Comparison of ENCODE assay signal across 1 cellular context in genomic region chr11:30322826-30323710, GRCh38.
A peak's percentile ranks its signal among the peaks of the same experiment; 100 is the strongest.
TF ChIP-seq lines count a peak whose summit lies in the region.

Gene ARL14EP, plus strand, starts transcription at chr11:30323104. Its CDS starts 7,845 bp downstream, at chr11:30330949.

TF ChIP-seq in HepG2, 621 proteins besides CTCF, POLR2A, EP300 and RAD21 (continued from another document and continues in another):
- TF ChIP-seq HNF1A (IDR thresholded peaks at IDR 0.05; ENCODE audit: low read depth) = no peak; the same call in 1 of the 2 replicates
- TF ChIP-seq HNF1A (CRISPR knock-in tag; IDR thresholded peaks at IDR 0.05; ENCODE audit: borderline replicate concordance) = peak; percentile 76
- TF ChIP-seq ZNF782 (CRISPR knock-in tag; IDR thresholded peaks at IDR 0.05; ENCODE audit: borderline replicate concordance) = peak; percentile 50; the same call in 1 of the 2 replicates
- 0 out of 2 replicates have a peak, but pooled peaks have one; percentile 26 for TF ChIP-seq HES4 (CRISPR knock-in tag; IDR thresholded peaks at IDR 0.05; ENCODE audit: borderline replicate concordance)
- TF ChIP-seq SRY (CRISPR knock-in tag; IDR thresholded peaks at IDR 0.05) = peak; percentile 76
- 0 out of 2 replicates have a peak, but pooled peaks have one; percentile 69 for TF ChIP-seq PCBP1 (IDR thresholded peaks at IDR 0.05; ENCODE audit: borderline replicate concordance, low read depth, low read length)
- TF ChIP-seq TEAD2 (CRISPR knock-in tag; IDR thresholded peaks at IDR 0.05) = no peak
- no peak; the same call in 1 of the 2 replicates for TF ChIP-seq ZSCAN5A (CRISPR knock-in tag; IDR thresholded peaks at IDR 0.05; ENCODE audit: borderline replicate concordance)
- peak; percentile 21 for TF ChIP-seq ZNF12 (CRISPR knock-in tag; IDR thresholded peaks at IDR 0.05)
- TF ChIP-seq, protein P1, sequence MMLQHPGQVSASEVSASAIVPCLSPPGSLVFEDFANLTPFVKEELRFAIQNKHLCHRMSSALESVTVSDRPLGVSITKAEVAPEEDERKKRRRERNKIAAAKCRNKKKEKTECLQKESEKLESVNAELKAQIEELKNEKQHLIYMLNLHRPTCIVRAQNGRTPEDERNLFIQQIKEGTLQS (CRISPR knock-in tag; IDR thresholded peaks at IDR 0.05) = no peak; the same call in none of the 2 replicates
- TF ChIP-seq REPIN1 (CRISPR knock-in tag; IDR thresholded peaks at IDR 0.05; ENCODE audit: borderline replicate concordance, low read depth) = peak; percentile 83; the same call in 1 of the 2 replicates
- 0 out of 2 replicates have a peak, but pooled peaks have one; percentile 39 for TF ChIP-seq FOSL1 (CRISPR knock-in tag; IDR thresholded peaks at IDR 0.05; ENCODE audit: borderline replicate concordance)
- peak; percentile 88; the same call in 1 of the 2 replicates for TF ChIP-seq ZBTB3 (CRISPR knock-in tag; IDR thresholded peaks at IDR 0.05; ENCODE audit: borderline replicate concordance, low read depth)
- peak; percentile 44; the same call in 1 of the 2 replicates for TF ChIP-seq SMYD3 (CRISPR knock-in tag; IDR thresholded peaks at IDR 0.05)
- TF ChIP-seq POLR2AphosphoS2 (IDR thresholded peaks at IDR 0.05; ENCODE audit: low read depth, low read length) = no peak
- peak; percentile 60; the same call in 1 of the 2 replicates for TF ChIP-seq CCDC6 (CRISPR knock-in tag; IDR thresholded peaks at IDR 0.05)
- no peak; the same call in 1 of the 2 replicates for TF ChIP-seq TMF1 (CRISPR knock-in tag; IDR thresholded peaks at IDR 0.05; ENCODE audit: low read depth)
- no peak for TF ChIP-seq NFE2 (CRISPR knock-in tag; IDR thresholded peaks at IDR 0.05)
- TF ChIP-seq ARID2 (CRISPR knock-in tag; IDR thresholded peaks at IDR 0.05; ENCODE audit: borderline replicate concordance) = no peak
- TF ChIP-seq MZF1 (CRISPR knock-in tag; IDR thresholded peaks at IDR 0.05; ENCODE audit: borderline replicate concordance) = no peak; the same call in 1 of the 2 replicates
- TF ChIP-seq, protein P2, sequence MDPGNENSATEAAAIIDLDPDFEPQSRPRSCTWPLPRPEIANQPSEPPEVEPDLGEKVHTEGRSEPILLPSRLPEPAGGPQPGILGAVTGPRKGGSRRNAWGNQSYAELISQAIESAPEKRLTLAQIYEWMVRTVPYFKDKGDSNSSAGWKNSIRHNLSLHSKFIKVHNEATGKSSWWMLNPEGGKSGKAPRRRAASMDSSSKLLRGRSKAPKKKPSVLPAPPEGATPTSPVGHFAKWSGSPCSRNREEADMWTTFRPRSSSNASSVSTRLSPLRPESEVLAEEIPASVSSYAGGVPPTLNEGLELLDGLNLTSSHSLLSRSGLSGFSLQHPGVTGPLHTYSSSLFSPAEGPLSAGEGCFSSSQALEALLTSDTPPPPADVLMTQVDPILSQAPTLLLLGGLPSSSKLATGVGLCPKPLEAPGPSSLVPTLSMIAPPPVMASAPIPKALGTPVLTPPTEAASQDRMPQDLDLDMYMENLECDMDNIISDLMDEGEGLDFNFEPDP (CRISPR knock-in tag; conservative IDR thresholded peaks at IDR 0.05) = no peak
- TF ChIP-seq KAT2B (IDR thresholded peaks at IDR 0.05; ENCODE audit: borderline replicate concordance, low read depth, low read length) = no peak
- TF ChIP-seq ZNF672 (CRISPR knock-in tag; IDR thresholded peaks at IDR 0.05) = peak; percentile 65; the same call in 1 of the 2 replicates
- 0 out of 2 replicates have a peak, but pooled peaks have one; percentile 79 for TF ChIP-seq JUN (CRISPR knock-in tag; IDR thresholded peaks at IDR 0.05)
- TF ChIP-seq ZNF550 (CRISPR knock-in tag; IDR thresholded peaks at IDR 0.05; ENCODE audit: borderline replicate concordance) = no peak
- TF ChIP-seq TGIF2 (CRISPR knock-in tag; IDR thresholded peaks at IDR 0.05) = no peak
- TF ChIP-seq TRIM22 (IDR thresholded peaks at IDR 0.05) = no peak
- TF ChIP-seq GTF3A (CRISPR knock-in tag; conservative IDR thresholded peaks at IDR 0.05) = 0 out of 2 replicates have a peak, but pooled peaks have one; percentile 74
- TF ChIP-seq, protein P3, sequence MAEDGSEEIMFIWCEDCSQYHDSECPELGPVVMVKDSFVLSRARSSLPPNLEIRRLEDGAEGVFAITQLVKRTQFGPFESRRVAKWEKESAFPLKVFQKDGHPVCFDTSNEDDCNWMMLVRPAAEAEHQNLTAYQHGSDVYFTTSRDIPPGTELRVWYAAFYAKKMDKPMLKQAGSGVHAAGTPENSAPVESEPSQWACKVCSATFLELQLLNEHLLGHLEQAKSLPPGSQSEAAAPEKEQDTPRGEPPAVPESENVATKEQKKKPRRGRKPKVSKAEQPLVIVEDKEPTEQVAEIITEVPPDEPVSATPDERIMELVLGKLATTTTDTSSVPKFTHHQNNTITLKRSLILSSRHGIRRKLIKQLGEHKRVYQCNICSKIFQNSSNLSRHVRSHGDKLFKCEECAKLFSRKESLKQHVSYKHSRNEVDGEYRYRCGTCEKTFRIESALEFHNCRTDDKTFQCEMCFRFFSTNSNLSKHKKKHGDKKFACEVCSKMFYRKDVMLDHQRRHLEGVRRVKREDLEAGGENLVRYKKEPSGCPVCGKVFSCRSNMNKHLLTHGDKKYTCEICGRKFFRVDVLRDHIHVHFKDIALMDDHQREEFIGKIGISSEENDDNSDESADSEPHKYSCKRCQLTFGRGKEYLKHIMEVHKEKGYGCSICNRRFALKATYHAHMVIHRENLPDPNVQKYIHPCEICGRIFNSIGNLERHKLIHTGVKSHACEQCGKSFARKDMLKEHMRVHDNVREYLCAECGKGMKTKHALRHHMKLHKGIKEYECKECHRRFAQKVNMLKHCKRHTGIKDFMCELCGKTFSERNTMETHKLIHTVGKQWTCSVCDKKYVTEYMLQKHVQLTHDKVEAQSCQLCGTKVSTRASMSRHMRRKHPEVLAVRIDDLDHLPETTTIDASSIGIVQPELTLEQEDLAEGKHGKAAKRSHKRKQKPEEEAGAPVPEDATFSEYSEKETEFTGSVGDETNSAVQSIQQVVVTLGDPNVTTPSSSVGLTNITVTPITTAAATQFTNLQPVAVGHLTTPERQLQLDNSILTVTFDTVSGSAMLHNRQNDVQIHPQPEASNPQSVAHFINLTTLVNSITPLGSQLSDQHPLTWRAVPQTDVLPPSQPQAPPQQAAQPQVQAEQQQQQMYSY (CRISPR knock-in tag; IDR thresholded peaks at IDR 0.05) = no peak
- TF ChIP-seq POLR2G (IDR thresholded peaks at IDR 0.05; ENCODE audit: low read depth, low read length) = peak; percentile 98
- TF ChIP-seq TSC22D2 (CRISPR knock-in tag; IDR thresholded peaks at IDR 0.05; ENCODE audit: borderline replicate concordance) = peak; percentile 88
- peak; percentile 99 for TF ChIP-seq XRCC5 (optimal IDR thresholded peaks at IDR 0.05; ENCODE audit: low read length)
- TF ChIP-seq ZFP62 (CRISPR knock-in tag; IDR thresholded peaks at IDR 0.05) = no peak
- peak; percentile 89 for TF ChIP-seq GABPA (IDR thresholded peaks at IDR 0.05; ENCODE audit: low read depth, low read length)
- TF ChIP-seq GABPA (CRISPR knock-in tag; IDR thresholded peaks at IDR 0.05; ENCODE audit: low read depth) = peak; percentile 97
- peak; percentile 16 for TF ChIP-seq HMG20B (CRISPR knock-in tag; conservative IDR thresholded peaks at IDR 0.05)
- TF ChIP-seq ZNF784 (CRISPR knock-in tag; IDR thresholded peaks at IDR 0.05; ENCODE audit: borderline replicate concordance) = no peak
- TF ChIP-seq KLF11 (CRISPR knock-in tag; IDR thresholded peaks at IDR 0.05) = peak; percentile 36; the same call in 1 of the 2 replicates
- TF ChIP-seq ZNF747 (CRISPR knock-in tag; IDR thresholded peaks at IDR 0.05; ENCODE audit: borderline replicate concordance) = peak; percentile 94
- TF ChIP-seq ELF3 (CRISPR knock-in tag; IDR thresholded peaks at IDR 0.05) = peak; percentile 80; the same call in 1 of the 2 replicates
- peak; percentile 81; the same call in 1 of the 2 replicates for TF ChIP-seq ZNF678 (CRISPR knock-in tag; IDR thresholded peaks at IDR 0.05)
- TF ChIP-seq NR2C2 (CRISPR knock-in tag; IDR thresholded peaks at IDR 0.05; ENCODE audit: borderline replicate concordance) = peak; percentile 86
- TF ChIP-seq ZNF558 (CRISPR knock-in tag; IDR thresholded peaks at IDR 0.05; ENCODE audit: borderline replicate concordance) = peak; percentile 77; the same call in 1 of the 2 replicates
- no peak for TF ChIP-seq LCORL (IDR thresholded peaks at IDR 0.05)
- TF ChIP-seq LCORL (CRISPR knock-in tag; IDR thresholded peaks at IDR 0.05) = no peak; the same call in 1 of the 2 replicates
- peak; percentile 93 for TF ChIP-seq ZNF788 (CRISPR knock-in tag; IDR thresholded peaks at IDR 0.05; ENCODE audit: borderline replicate concordance)
- TF ChIP-seq ZNF724P (CRISPR knock-in tag; IDR thresholded peaks at IDR 0.05; ENCODE audit: borderline replicate concordance) = peak; percentile 77; the same call in 1 of the 2 replicates
- TF ChIP-seq ZNF160 (CRISPR knock-in tag; IDR thresholded peaks at IDR 0.05) = peak; percentile 40; the same call in 1 of the 2 replicates
- TF ChIP-seq ZNF512B (CRISPR knock-in tag; IDR thresholded peaks at IDR 0.05; ENCODE audit: borderline replicate concordance) = no peak
- peak; percentile 94 for TF ChIP-seq TAF1 (CRISPR knock-in tag; IDR thresholded peaks at IDR 0.05)
- peak; percentile 86; the same call in 1 of the 2 replicates for TF ChIP-seq RFXAP (CRISPR knock-in tag; IDR thresholded peaks at IDR 0.05; ENCODE audit: borderline replicate concordance)
- TF ChIP-seq FOXK1 (CRISPR knock-in tag; IDR thresholded peaks at IDR 0.05; ENCODE audit: borderline replicate concordance, low read depth) = peak; percentile 92
- peak; percentile 83 for TF ChIP-seq ETV5 (CRISPR knock-in tag; IDR thresholded peaks at IDR 0.05; ENCODE audit: borderline replicate concordance)
